26 cellular contexts compared by ENCODE assay signal in genomic region chr15:85520650-85521049, GRCh38.
DNase-seq lines count a peak whose midpoint lies in the region; ATAC-seq and TF ChIP-seq lines count a peak whose summit lies in the region.
"Had no signal": no experiment of that assay in that cellular context is flagged by ENCODE, and none has a peak within 500 bp of the region (broad histone marks: within the 10 kb centered on the region; RNA-seq: fewer than 3 reads in every experiment).

No MANE protein-coding gene starts in this region.

- H3K27ac Mint-ChIP-seq in activated naive CD8-positive, alpha-beta T cell: peak overlapping the region; percentile 25
- H3K27ac Mint-ChIP-seq in activated naive CD8-positive, alpha-beta T cell treated with anti-CD3 and anti-CD28 coated beads, Interleukin-2, amount 50 U/mL, for 24 hours: no peak overlapping the region
- H3K27ac Mint-ChIP-seq in central memory CD8-positive, alpha-beta T cell (ENCODE audit: low read depth): peak overlapping the region; percentile 11
- H3K27ac Mint-ChIP-seq in stimulated activated memory B cell treated with anti-CD40 and anti-IgM and Interleukin-4, amounts not matched to agents 10 μg/mL and 1 μg/mL and 100 μg/mL, for 72 hours: peak overlapping the region; percentile 30
- H3K27ac Mint-ChIP-seq: GM23338 had no signal

- peaks cover 56% of the 10 kb centered on the region for H3K4me1 Mint-ChIP-seq in activated naive CD8-positive, alpha-beta T cell (ENCODE audit: low read depth)
- peaks cover 34% of the 10 kb centered on the region for H3K4me1 Mint-ChIP-seq in activated naive CD8-positive, alpha-beta T cell treated with anti-CD3 and anti-CD28 coated beads, Interleukin-2, amount 50 U/mL, for 24 hours
- H3K4me1 Mint-ChIP-seq in central memory CD8-positive, alpha-beta T cell: peaks cover 54% of the 10 kb centered on the region
- H3K4me1 Mint-ChIP-seq in stimulated activated memory B cell treated with anti-CD40 and anti-IgM and Interleukin-4, amounts not matched to agents 10 μg/mL and 1 μg/mL and 100 μg/mL, for 72 hours: peaks cover 46% of the 10 kb centered on the region

- no peaks in the 10 kb centered on the region for H3K27me3 Mint-ChIP-seq in activated naive CD8-positive, alpha-beta T cell
- no peaks in the 10 kb centered on the region for H3K27me3 Mint-ChIP-seq in activated naive CD8-positive, alpha-beta T cell treated with anti-CD3 and anti-CD28 coated beads, Interleukin-2, amount 50 U/mL, for 24 hours
- no peaks in the 10 kb centered on the region for H3K27me3 Mint-ChIP-seq in central memory CD8-positive, alpha-beta T cell
- no peaks in the 10 kb centered on the region for H3K27me3 Mint-ChIP-seq in stimulated activated memory B cell treated with anti-CD40 and anti-IgM and Interleukin-4, amounts not matched to agents 10 μg/mL and 1 μg/mL and 100 μg/mL, for 72 hours
- H3K27me3 Mint-ChIP-seq: CD8-positive, alpha-beta memory T cell had no signal

- H3K4me3 ChIP-seq in LNCaP clone FGC (ENCODE audit: low read depth, low read length): peak overlapping the region; percentile 29; the same call in 1 of the 2 replicates
- H3K4me3 ChIP-seq: GM23338, HAP-1, PC-9 had no signal

- TF ChIP-seq CTCF in LNCaP clone FGC (IDR thresholded peaks at IDR 0.05; ENCODE audit: control insufficient read depth, extremely low read depth, insufficient read depth): no peak

- no peak for ATAC-seq in activated naive CD8-positive, alpha-beta T cell treated with anti-CD3 and anti-CD28 coated beads, Interleukin-2, amount 50 U/mL, for 24 hours
- ATAC-seq in central memory CD8-positive, alpha-beta T cell (replicated peaks; ENCODE audit: extremely low read depth, poor library complexity, severe bottlenecking): no peak
- ATAC-seq in stimulated activated memory B cell treated with anti-CD40 and anti-IgM and Interleukin-4, amounts not matched to agents 10 μg/mL and 1 μg/mL and 100 μg/mL, for 72 hours: no peak
- ATAC-seq: GM23338 had no signal

- peaks cover 6% of the 10 kb centered on the region for H3K36me3 Mint-ChIP-seq in activated naive CD8-positive, alpha-beta T cell
- peaks cover 9% of the 10 kb centered on the region for H3K36me3 Mint-ChIP-seq in activated naive CD8-positive, alpha-beta T cell treated with anti-CD3 and anti-CD28 coated beads, Interleukin-2, amount 50 U/mL, for 24 hours (ENCODE audit: low read depth)
- peaks cover 6% of the 10 kb centered on the region for H3K36me3 Mint-ChIP-seq in central memory CD8-positive, alpha-beta T cell (ENCODE audit: insufficient read depth)
- H3K36me3 Mint-ChIP-seq in stimulated activated memory B cell treated with anti-CD40 and anti-IgM and Interleukin-4, amounts not matched to agents 10 μg/mL and 1 μg/mL and 100 μg/mL, for 72 hours: peaks cover 23% of the 10 kb centered on the region

- H3K9me3 Mint-ChIP-seq in activated naive CD8-positive, alpha-beta T cell (ENCODE audit: low read depth): no peaks in the 10 kb centered on the region
- no peaks in the 10 kb centered on the region for H3K9me3 Mint-ChIP-seq in activated naive CD8-positive, alpha-beta T cell treated with anti-CD3 and anti-CD28 coated beads, Interleukin-2, amount 50 U/mL, for 24 hours
- no peaks in the 10 kb centered on the region for H3K9me3 Mint-ChIP-seq in central memory CD8-positive, alpha-beta T cell
- no peaks in the 10 kb centered on the region for H3K9me3 Mint-ChIP-seq in stimulated activated memory B cell treated with anti-CD40 and anti-IgM and Interleukin-4, amounts not matched to agents 10 μg/mL and 1 μg/mL and 100 μg/mL, for 72 hours
- H3K9me3 Mint-ChIP-seq: CD8-positive, alpha-beta memory T cell; GM23338 had no signal

- no peak overlapping the region for H3K4me3 Mint-ChIP-seq in activated naive CD8-positive, alpha-beta T cell
- H3K4me3 Mint-ChIP-seq in activated naive CD8-positive, alpha-beta T cell treated with anti-CD3 and anti-CD28 coated beads, Interleukin-2, amount 50 U/mL, for 24 hours: no peak overlapping the region
- H3K4me3 Mint-ChIP-seq in central memory CD8-positive, alpha-beta T cell: no peak overlapping the region
- no peak overlapping the region for H3K4me3 Mint-ChIP-seq in stimulated activated memory B cell treated with anti-CD40 and anti-IgM and Interleukin-4, amounts not matched to agents 10 μg/mL and 1 μg/mL and 100 μg/mL, for 72 hours
- H3K4me3 Mint-ChIP-seq: CD8-positive, alpha-beta memory T cell; GM23338 had no signal

- DNase-seq in activated naive CD8-positive, alpha-beta T cell treated with anti-CD3 and anti-CD28 coated beads, Interleukin-2, amount 50 U/mL, for 24 hours: no peak
- DNase-seq in LNCaP clone FGC (ENCODE audit: low read depth) (peak; percentile 74), GM19240 (ENCODE audit: insufficient read length, low spot score) (no peak), GOT3 (lab: John Stamatoyannopoulos, UW) (no peak)
- no peak for DNase-seq in central memory CD8-positive, alpha-beta T cell (ENCODE audit: low spot score in 2 of 2)
- no peak for DNase-seq in activated CD4-positive, alpha-beta T cell treated with anti-CD3 and anti-CD28 coated beads for 1 hour
- DNase-seq: AML-193; C1 segment of cervical spinal cord; Calu3; CD8-positive, alpha-beta memory T cell; DND-41; IMR-90; KG1; MM.1S; NCI-H1694 treated with DMSO at 0.1 percent for 48 hours; NCI-H2081 treated with DMSO at 0.1 percent for 48 hours; NCI-H2171; NCI-H524; NCI-H774; PC-9; SHP77; T-helper 1 cell had no signal
